Comparison of ENCODE assay signal across 1 cellular context in genomic region chr2:17657759-17658158, GRCh38.
TF ChIP-seq lines count a peak whose summit lies in the region.

No MANE protein-coding gene starts in this region.

TF ChIP-seq in GM23338, 12 proteins besides CTCF, POLR2A, EP300 and RAD21 (continued from another document):
- TF ChIP-seq ZNF462 (CRISPR knock-in tag; IDR thresholded peaks at IDR 0.05) (no peak), STAT1 (IDR thresholded peaks at IDR 0.05; ENCODE audit: unreplicated experiment) (no peak)
